In genomic region chr13:31150315-31150985, GRCh38 we compare ENCODE assay signal across 17 cellular contexts. TPM values are rescaled to one million over a fixed set of nuclear protein-coding genes. Genes with fewer than 3 reads are reported as not detected.
DNase-seq lines count a peak whose midpoint lies in the region; ATAC-seq, FAIRE-seq and TF ChIP-seq lines count a peak whose summit lies in the region.
"Had no signal": no experiment of that assay in that cellular context is flagged by ENCODE, and none has a peak within 500 bp of the region (broad histone marks: within the 10 kb centered on the region; RNA-seq: fewer than 3 reads in every experiment).

No MANE protein-coding gene starts in this region.

- peaks cover 26% of the 10 kb centered on the region for H3K4me1 Mint-ChIP-seq in activated T-cell treated with anti-CD3 and anti-CD28 coated beads, Interleukin-2, amount 50 U/mL, for 72 hours (ENCODE audit: low read depth)
- H3K4me1 Mint-ChIP-seq in T-helper 17 cell, result peaks cover 6% of the 10 kb centered on the region
- H3K4me1 Mint-ChIP-seq in central memory CD8-positive, alpha-beta T cell, result peaks cover 11% of the 10 kb centered on the region

- no peaks in the 10 kb centered on the region for H3K27me3 Mint-ChIP-seq in activated T-cell treated with anti-CD3 and anti-CD28 coated beads, Interleukin-2, amount 50 U/mL, for 72 hours (ENCODE audit: low read depth)
- no peaks in the 10 kb centered on the region for H3K27me3 Mint-ChIP-seq in T-helper 17 cell
- H3K27me3 Mint-ChIP-seq in central memory CD8-positive, alpha-beta T cell, result no peaks in the 10 kb centered on the region

- no peak for ATAC-seq in activated T-cell treated with anti-CD3 and anti-CD28 coated beads, Interleukin-2, amount 50 U/mL, for 72 hours (replicated peaks in 1 of 2)
- ATAC-seq in T-helper 17 cell (no peak), upper lobe of right lung (peak; percentile 84)
- ATAC-seq in central memory CD8-positive, alpha-beta T cell (replicated peaks; ENCODE audit: extremely low read depth, poor library complexity, severe bottlenecking), result no peak
- ATAC-seq: K562 had no signal

- no peaks in the 10 kb centered on the region for H3K9me3 ChIP-seq in T-helper 17 cell (ENCODE audit: control insufficient read depth, low read length, poor library complexity, severe bottlenecking)
- no peaks in the 10 kb centered on the region for H3K9me3 ChIP-seq in upper lobe of right lung
- no peaks in the 10 kb centered on the region for H3K9me3 ChIP-seq in effector memory CD4-positive, alpha-beta T cell (ENCODE audit: control insufficient read depth, low read length)

- H3K4me1 ChIP-seq in upper lobe of right lung, result no peaks in the 10 kb centered on the region
- no peaks in the 10 kb centered on the region for H3K4me1 ChIP-seq in effector memory CD4-positive, alpha-beta T cell (ENCODE audit: control insufficient read depth, insufficient read depth, low read length, poor library complexity, severe bottlenecking)

- no peak overlapping the region for H3K4me3 ChIP-seq in upper lobe of right lung
- no peak overlapping the region for H3K4me3 ChIP-seq in effector memory CD4-positive, alpha-beta T cell (ENCODE audit: insufficient read depth, low read depth, low read length, poor library complexity, severe bottlenecking)
- H3K4me3 ChIP-seq: K562 had no signal

- H3K9me3 Mint-ChIP-seq in activated T-cell treated with anti-CD3 and anti-CD28 coated beads, Interleukin-2, amount 50 U/mL, for 72 hours, result no peaks in the 10 kb centered on the region
- H3K9me3 Mint-ChIP-seq in central memory CD8-positive, alpha-beta T cell, result no peaks in the 10 kb centered on the region

- no peak overlapping the region for H3K27ac ChIP-seq in upper lobe of right lung
- H3K27ac ChIP-seq in effector memory CD4-positive, alpha-beta T cell (ENCODE audit: insufficient read depth, low read length, poor library complexity, severe bottlenecking), result no peak overlapping the region

- TF ChIP-seq CTCF in upper lobe of right lung (IDR thresholded peaks at IDR 0.05) (no peak), D721Med (IDR thresholded peaks at IDR 0.05; ENCODE audit: insufficient read depth, missing control alignments) (no peak)

- peaks cover 20 to 61% of the 10 kb centered on the region in 2 donors for H3K36me3 Mint-ChIP-seq in activated T-cell treated with anti-CD3 and anti-CD28 coated beads, Interleukin-2, amount 50 U/mL, for 72 hours (ENCODE audit: insufficient read depth in 2 of 2)
- H3K36me3 Mint-ChIP-seq in T-helper 17 cell (ENCODE audit: low read depth), result peaks cover 8% of the 10 kb centered on the region
- H3K36me3 Mint-ChIP-seq in central memory CD8-positive, alpha-beta T cell (ENCODE audit: insufficient read depth), result peaks cover 78% of the 10 kb centered on the region

- H3K36me3 ChIP-seq in upper lobe of right lung, result peaks cover 100% of the 10 kb centered on the region
- H3K36me3 ChIP-seq in effector memory CD4-positive, alpha-beta T cell (ENCODE audit: control insufficient read depth, insufficient read depth, low read length), result peaks cover 93% of the 10 kb centered on the region

- H3K4me3 Mint-ChIP-seq in activated T-cell treated with anti-CD3 and anti-CD28 coated beads, Interleukin-2, amount 50 U/mL, for 72 hours, result no peak overlapping the region
- H3K4me3 Mint-ChIP-seq in T-helper 17 cell, result peak overlapping the region; percentile 28
- no peak overlapping the region for H3K4me3 Mint-ChIP-seq in central memory CD8-positive, alpha-beta T cell

- DNase-seq in activated T-cell treated with anti-CD3 and anti-CD28 coated beads, Interleukin-2, amount 50 U/mL, for 72 hours, result no peak
- no peak for DNase-seq in activated T-cell treated with anti-CD3 and anti-CD28 coated beads, Interleukin-2, amount 50 U/mL, for 1 hour
- no peak for DNase-seq in T-helper 17 cell
- DNase-seq in central memory CD8-positive, alpha-beta T cell (ENCODE audit: low spot score in 2 of 2), result no peak
- DNase-seq in upper lobe of right lung, result no peak
- no peak for DNase-seq in D721Med (ENCODE audit: insufficient read length, low spot score)
- no peak for DNase-seq in effector memory CD4-positive, alpha-beta T cell
- DNase-seq: AML-193, GF-D8, GOT3, NCI-H1092, NCI-H1694, NCI-H510A treated with DMSO at 0.1 percent for 48 hours, SHP77 had no signal

- H3K27me3 ChIP-seq in upper lobe of right lung, result no peaks in the 10 kb centered on the region
- H3K27me3 ChIP-seq in effector memory CD4-positive, alpha-beta T cell (replicated peaks; ENCODE audit: control insufficient read depth, insufficient read depth, low read length, poor library complexity, severe bottlenecking), result no peaks in the 10 kb centered on the region

- H3K27ac Mint-ChIP-seq in activated T-cell treated with anti-CD3 and anti-CD28 coated beads, Interleukin-2, amount 50 U/mL, for 72 hours, result peak overlapping the region; percentile 72
- peak overlapping the region; percentile 66 for H3K27ac Mint-ChIP-seq in T-helper 17 cell
- peak overlapping the region; percentile 27 for H3K27ac Mint-ChIP-seq in central memory CD8-positive, alpha-beta T cell (ENCODE audit: low read depth)

- intact Hi-C loops in upper lobe of right lung (cut with DNase I), result no loop called here

- no peak for FAIRE-seq in D721Med (lab: Jason Lieb, UNC)
- FAIRE-seq: HTR-8/SVneo, K562, RCC 7860 had no signal

RNA-seq across cellular contexts. Expression of gene HSPH1, which starts 11.3 kb away (rescaled TPM):
- total RNA-seq in activated T-cell treated with anti-CD3 and anti-CD28 coated beads, Interleukin-2, amount 50 U/mL, for 72 hours, result 10 to 100 TPM; 86.3 to 89.5 TPM
- total RNA-seq in T-helper 17 cell (100 to 1,000 TPM; 143 to 153 TPM), upper lobe of right lung (79.8 TPM)

RNA-seq across cellular contexts. Expression of gene B3GLCT, which starts 49.3 kb away (rescaled TPM):
- 1 to 10 TPM; 2.6 to 3.0 TPM for total RNA-seq in activated T-cell treated with anti-CD3 and anti-CD28 coated beads, Interleukin-2, amount 50 U/mL, for 72 hours
- 1 to 10 TPM; 5.0 to 6.2 TPM for total RNA-seq in T-helper 17 cell
- total RNA-seq in upper lobe of right lung, result 6.7 TPM
